8 cellular contexts compared by ENCODE assay signal in the genomic region with DNA sequence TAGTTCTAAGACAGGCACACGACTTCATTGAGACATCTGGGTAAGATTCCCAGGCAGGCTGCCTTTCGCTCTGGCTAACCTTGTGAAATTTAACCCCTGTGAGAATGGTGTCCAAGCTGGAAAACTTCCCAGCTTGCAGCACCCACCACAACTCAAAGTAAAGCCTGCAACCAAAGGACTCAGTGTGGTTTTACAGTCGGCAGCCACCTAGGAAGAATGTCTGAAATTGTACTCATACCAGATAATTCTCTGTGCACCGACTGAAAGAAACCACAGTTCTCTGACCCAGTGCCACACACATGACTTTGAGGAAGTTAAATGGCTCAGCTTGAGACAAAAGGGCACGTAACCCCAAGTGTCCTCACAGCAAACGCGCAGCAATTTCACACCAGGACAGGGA.
A peak's percentile ranks its signal among the peaks of the same experiment; 100 is the strongest.
DNase-seq lines count a peak whose midpoint lies in the region; ATAC-seq and TF ChIP-seq lines count a peak whose summit lies in the region.

No MANE protein-coding gene starts in this region.

- peak overlapping the region; percentile 69 to 91 for H3K27ac Mint-ChIP-seq in natural killer cell treated with Interleukin-12 subunit alpha and Interleukin-12 subunit beta and Interleukin-15 and Interleukin-18, amount 100 ng/mL, for 72 hours

- TF ChIP-seq CTCF in choroid plexus epithelial cell (conservative IDR thresholded peaks at IDR 0.05; ENCODE audit: low read depth, low read length) = no peak

- H3K36me3 Mint-ChIP-seq in natural killer cell treated with Interleukin-12 subunit alpha and Interleukin-12 subunit beta and Interleukin-15 and Interleukin-18, amount 100 ng/mL, for 72 hours = peaks cover 13% of the 10 kb centered on the region

- H3K4me3 ChIP-seq in choroid plexus epithelial cell (ENCODE audit: low read depth, low read length) = no peak overlapping the region

- DNase-seq in MV-4-11 (lab: John Stamatoyannopoulos, UW) (peak; percentile 87), choroid plexus epithelial cell (ENCODE audit: low read depth) (peak; percentile 99), NK-92 (lab: John Stamatoyannopoulos, UW; ENCODE audit: unreplicated experiment) (no peak)
- DNase-seq in natural killer cell treated with Interleukin-12 subunit alpha and Interleukin-12 subunit beta and Interleukin-15 and Interleukin-18, amount 100 ng/mL, for 72 hours (ENCODE audit: low spot score) = peak; percentile 69
- no peak for DNase-seq in activated CD4-positive, alpha-beta T cell treated with anti-CD3 and anti-CD28 coated beads, Interleukin-2, amount 50 U/mL, for 1 hour

- H3K27me3 Mint-ChIP-seq in natural killer cell treated with Interleukin-12 subunit alpha and Interleukin-12 subunit beta and Interleukin-15 and Interleukin-18, amount 100 ng/mL, for 72 hours = no peaks in the 10 kb centered on the region

- peaks cover 65 to 78% of the 10 kb centered on the region in 2 donors for H3K4me1 Mint-ChIP-seq in natural killer cell treated with Interleukin-12 subunit alpha and Interleukin-12 subunit beta and Interleukin-15 and Interleukin-18, amount 100 ng/mL, for 72 hours (ENCODE audit: low read depth in 2 of 2)

- ATAC-seq in GM18868 (IDR thresholded peaks at IDR 0.05; ENCODE audit: unreplicated experiment) (peak; percentile 51), HG02852 (IDR thresholded peaks at IDR 0.05; ENCODE audit: unreplicated experiment) (no peak), GM19467 (IDR thresholded peaks at IDR 0.05; ENCODE audit: unreplicated experiment) (no peak)
- peak; percentile 88 to 94 for ATAC-seq in natural killer cell treated with Interleukin-12 subunit alpha and Interleukin-12 subunit beta and Interleukin-15 and Interleukin-18, amount 100 ng/mL, for 72 hours

- H3K4me3 Mint-ChIP-seq in natural killer cell treated with Interleukin-12 subunit alpha and Interleukin-12 subunit beta and Interleukin-15 and Interleukin-18, amount 100 ng/mL, for 72 hours = peak overlapping the region; percentile 76

- H3K9me3 Mint-ChIP-seq in natural killer cell treated with Interleukin-12 subunit alpha and Interleukin-12 subunit beta and Interleukin-15 and Interleukin-18, amount 100 ng/mL, for 72 hours = no peaks in the 10 kb centered on the region

Comparison
In these comparisons a context has a peak if more than half of its experiments do, and no peak if none do; other contexts are left out.
1. ATAC-seq: peak in GM18868 (single experiment) and natural killer cell treated with Interleukin-12 subunit alpha and Interleukin-12 subunit beta and Interleukin-15 and Interleukin-18, amount 100 ng/mL, for 72 hours (2 of 2); none in HG02852 (single experiment) and GM19467 (single experiment).
2. DNase-seq: peak in MV-4-11 (single experiment), choroid plexus epithelial cell (single experiment) and natural killer cell treated with Interleukin-12 subunit alpha and Interleukin-12 subunit beta and Interleukin-15 and Interleukin-18, amount 100 ng/mL, for 72 hours (single experiment); none in activated CD4-positive, alpha-beta T cell treated with anti-CD3 and anti-CD28 coated beads, Interleukin-2, amount 50 U/mL, for 1 hour (single experiment) and NK-92 (single experiment).